ENCODE assay signal across 27 cellular contexts in genomic region chr1:154792899-154793298, GRCh38.
"Had no signal": no experiment of that assay in that cellular context is flagged by ENCODE, and none has a peak within 500 bp of the region (broad histone marks: within the 10 kb centered on the region; RNA-seq: fewer than 3 reads in every experiment).

No MANE protein-coding gene starts in this region.

- FAIRE-seq: RCC 7860 had no signal

- H3K27ac Mint-ChIP-seq: activated CD8-positive, alpha-beta T cell treated with anti-CD3 and anti-CD28 coated beads, Interleukin-2, amount 10 ng/mL, durations not matched to agents 7 days and 5 days; WTC11 had no signal

- H3K4me1 ChIP-seq: colonic mucosa had no signal

- H3K9me3 ChIP-seq: colonic mucosa, MG63, SJSA1 had no signal

- H3K4me3 ChIP-seq: colonic mucosa, MG63, SJSA1 had no signal

- H3K36me3 Mint-ChIP-seq: activated naive CD4-positive, alpha-beta T cell treated with anti-CD3 and anti-CD28 coated beads, Interleukin-2, amount 50 U/mL, for 72 hours; WTC11 had no signal

- H3K27ac ChIP-seq: colonic mucosa, SJSA1 had no signal

- ATAC-seq: activated CD8-positive, alpha-beta T cell treated with anti-CD3 and anti-CD28 coated beads, Interleukin-2, amount 10 ng/mL, durations not matched to agents 7 days and 5 days; activated naive CD4-positive, alpha-beta T cell treated with anti-CD3 and anti-CD28 coated beads, Interleukin-2, amount 50 U/mL, for 72 hours; PC-3; SK-N-SH treated with all-trans-retinoic acid at 6 μM for 48 hours; T-helper 17 cell; WTC11 had no signal

- DNase-seq: activated CD4-positive, alpha-beta T cell treated with anti-CD3 and anti-CD28 coated beads for 48 hours; activated CD4-positive, alpha-beta T cell treated with anti-CD3 and anti-CD28 coated beads, Interleukin-2, amount 50 U/mL, for 4 hours; activated CD4-positive, CD25-positive, alpha-beta regulatory T cell treated with anti-CD3 and anti-CD28 coated beads, Interleukin-2, amount 50 U/mL, for 72 hours; activated CD8-positive, alpha-beta memory T cell treated with anti-CD3 and anti-CD28 coated beads, Interleukin-2, amount 50 U/mL, for 48 hours; activated CD8-positive, alpha-beta T cell treated with anti-CD3 and anti-CD28 coated beads, Interleukin-2, amount 10 ng/mL, durations not matched to agents 7 days and 5 days; activated effector memory CD4-positive, alpha-beta T cell treated with Interleukin-2 at 50 U/mL for 16 hours; activated naive CD4-positive, alpha-beta T cell treated with Interleukin-2 at 50 U/mL for 16 hours; activated T-cell treated with anti-CD3 and anti-CD28 coated beads, Interleukin-2, amount 50 U/mL, for 1 hour; anterior cingulate cortex; colonic mucosa; MG63; NCI-H1105; NCI-H1436 treated with DMSO at 0.1 percent for 48 hours; NCI-H187; NCI-H2081; NCI-H446; NCI-H524; PC-3; SHP77; SW 1271; T-helper 17 cell; T-helper 9 cell had no signal

- H3K4me3 Mint-ChIP-seq: activated CD8-positive, alpha-beta T cell treated with anti-CD3 and anti-CD28 coated beads, Interleukin-2, amount 10 ng/mL, durations not matched to agents 7 days and 5 days; T-helper 17 cell; WTC11 had no signal

- H3K27me3 ChIP-seq: colonic mucosa had no signal

- H3K9me3 Mint-ChIP-seq: activated naive CD4-positive, alpha-beta T cell treated with anti-CD3 and anti-CD28 coated beads, Interleukin-2, amount 50 U/mL, for 72 hours; WTC11 had no signal

- H3K36me3 ChIP-seq: colonic mucosa, MG63, SJSA1 had no signal
